10 cellular contexts compared by ENCODE assay signal in genomic region chr4:39814403-39815185, GRCh38.
DNase-seq lines count a peak whose midpoint lies in the region; ATAC-seq, FAIRE-seq and TF ChIP-seq lines count a peak whose summit lies in the region.
"Had no signal": no experiment of that assay in that cellular context is flagged by ENCODE, and none has a peak within 500 bp of the region (broad histone marks: within the 10 kb centered on the region; RNA-seq: fewer than 3 reads in every experiment).

No MANE protein-coding gene starts in this region.

- H2AFZ ChIP-seq in H1 (ENCODE audit: low read length), result no peak overlapping the region

- no peak overlapping the region; a peak in 1 of 7 replicates for H3K9ac ChIP-seq in H1 (replicated peaks in 1 of 4; ENCODE audit: extremely low read depth in 1 of 4, low read depth in 3 of 4, low read length in 3 of 4)

- H2BK15ac ChIP-seq in H1 (ENCODE audit: low read length), result 0 out of 2 replicates have a peak overlapping the region, but pooled peaks have one; percentile 48

- H3K27ac Mint-ChIP-seq in stimulated activated memory B cell treated with anti-CD40 and anti-IgM and Interleukin-4, amounts not matched to agents 10 μg/mL and 1 μg/mL and 100 μg/mL, for 72 hours, result peak overlapping the region; percentile 53

- no peak for ATAC-seq in stimulated activated memory B cell treated with anti-CD40 and anti-IgM and Interleukin-4, amounts not matched to agents 10 μg/mL and 1 μg/mL and 100 μg/mL, for 72 hours
- ATAC-seq in HG03442 (IDR thresholded peaks at IDR 0.05; ENCODE audit: unreplicated experiment), result no peak
- ATAC-seq: left colon had no signal

- H3K14ac ChIP-seq in H1 (ENCODE audit: insufficient read length), result no peak overlapping the region

- H3K23ac ChIP-seq in H1 (ENCODE audit: insufficient read length), result no peak overlapping the region

- H3K9me3 Mint-ChIP-seq in stimulated activated memory B cell treated with anti-CD40 and anti-IgM and Interleukin-4, amounts not matched to agents 10 μg/mL and 1 μg/mL and 100 μg/mL, for 72 hours, result peaks cover 22% of the 10 kb centered on the region

- H2BK12ac ChIP-seq in H1 (ENCODE audit: low read depth, low read length), result no peak overlapping the region

- 90% methylated on average over 7 of the region's 7 CpGs; no CpG with 5 or more reads in 1 of the 2 experiments for WGBS in H1 (ENCODE audit: extremely low coverage in 1 of 2, insufficient coverage in 1 of 2, insufficient read length in 1 of 2, insufficient replicate concordance in 2 of 2, low coverage in 1 of 2, low lambda C conversion rate in 2 of 2, missing lambda C conversion rate in 1 of 2), 2 experiments

- H2AK5ac ChIP-seq in H1 (ENCODE audit: low read depth, low read length), result 0 out of 2 replicates have a peak overlapping the region, but pooled peaks have one; percentile 29

- H3K27ac ChIP-seq in H1 (ENCODE audit: low read depth, low read length), result no peak overlapping the region
- H3K27ac ChIP-seq: C4-2B had no signal

- POLR2A ChIA-PET in H1 (lab: Charles Lee; ENCODE audit: partially characterized antibody), result no interaction called here

- peaks cover 21% of the 10 kb centered on the region; the same call in 1 of the 2 replicates for H3K23me2 ChIP-seq in H1 (ENCODE audit: low read depth, low read length)

- no peaks in the 10 kb centered on the region for H3K4me1 ChIP-seq in H1 (replicated peaks in 1 of 4; ENCODE audit: control insufficient read depth in 3 of 4, insufficient read depth in 4 of 4, low read length in 3 of 4)

- no peaks in the 10 kb centered on the region for H3K36me3 ChIP-seq in H1 (ENCODE audit: control insufficient read depth in 2 of 4, insufficient read depth in 4 of 4, low read length in 3 of 4)

- H3K27me3 Mint-ChIP-seq in stimulated activated memory B cell treated with anti-CD40 and anti-IgM and Interleukin-4, amounts not matched to agents 10 μg/mL and 1 μg/mL and 100 μg/mL, for 72 hours, result no peaks in the 10 kb centered on the region

- H3K4me1 Mint-ChIP-seq in stimulated activated memory B cell treated with anti-CD40 and anti-IgM and Interleukin-4, amounts not matched to agents 10 μg/mL and 1 μg/mL and 100 μg/mL, for 72 hours, result peaks cover 16% of the 10 kb centered on the region

- no peak overlapping the region for H2BK120ac ChIP-seq in H1 (replicated peaks; ENCODE audit: low read depth, low read length)

- no peak overlapping the region for H2BK20ac ChIP-seq in H1 (ENCODE audit: low read length)

- H4K5ac ChIP-seq in H1 (ENCODE audit: insufficient read length, low read depth, low read length), result no peak overlapping the region

- H4K91ac ChIP-seq in H1 (replicated peaks; ENCODE audit: insufficient read length, low read length), result no peak overlapping the region

- no peak for TF ChIP-seq RAD21 in H1 (IDR thresholded peaks at IDR 0.05 in 1 of 2, conservative IDR thresholded peaks at IDR 0.05 in 1 of 2; ENCODE audit: low read depth in 2 of 2, low read length in 2 of 2)

- no peak for FAIRE-seq in H1 (lab: Jason Lieb, UNC)

- H3K56ac ChIP-seq in H1 (replicated peaks; ENCODE audit: insufficient read length, low read depth, low read length), result peak overlapping the region; percentile 93

- no peaks in the 10 kb centered on the region for H3K79me2 ChIP-seq in H1 (ENCODE audit: control insufficient read depth in 1 of 2, insufficient read depth in 2 of 2, low read length in 2 of 2)

- CTCF ChIA-PET in H1 (lab: Charles Lee; ENCODE audit: partially characterized antibody), result interaction anchor here (1.2 kb wide), 1 partner anchor 83 kb away, joined by 4 read pairs; no protein-coding TSS in a partner anchor

- peak overlapping the region; percentile 59 for H3K4ac ChIP-seq in H1 (replicated peaks; ENCODE audit: insufficient read length, low read depth, low read length)

- TF ChIP-seq CTCF in H1 (IDR thresholded peaks at IDR 0.05; ENCODE audit: control extremely low read depth in 1 of 3, insufficient read depth in 1 of 3, low read depth in 1 of 3, low read length in 3 of 3), result no peak

- peaks cover 0 to 7% of the 10 kb centered on the region in 2 experiments for H4K20me1 ChIP-seq in H1 (replicated peaks in 1 of 2; ENCODE audit: control insufficient read depth in 1 of 2, insufficient read depth in 2 of 2, low read length in 2 of 2)

- H3K36me3 Mint-ChIP-seq in stimulated activated memory B cell treated with anti-CD40 and anti-IgM and Interleukin-4, amounts not matched to agents 10 μg/mL and 1 μg/mL and 100 μg/mL, for 72 hours, result peaks cover 5% of the 10 kb centered on the region

- no peak overlapping the region for H3K4me2 ChIP-seq in H1 (ENCODE audit: insufficient read depth in 1 of 2, low read depth in 2 of 2, low read length in 2 of 2)

- DNase-seq in activated effector memory CD4-positive, alpha-beta T cell treated with anti-CD3 and anti-CD28 coated beads, Interleukin-2, amount 50 U/mL, for 16 hours, result peak; percentile 64
- DNase-seq in activated effector memory CD4-positive, alpha-beta T cell treated with Interleukin-2 at 50 U/mL for 16 hours, result no peak
- DNase-seq in T-helper 1 cell (peak; percentile 5 to 28 (median 18)), H1 (ENCODE audit: low read depth in 1 of 2, low spot score in 2 of 2) (no peak), NCI-H748 (lab: John Stamatoyannopoulos, UW; ENCODE audit: unreplicated experiment) (no peak), NCI-H82 (lab: John Stamatoyannopoulos, UW) (no peak)
- DNase-seq: left colon had no signal

- no peak overlapping the region for H3K4me3 ChIP-seq in H1 (ENCODE audit: extremely low read depth in 1 of 4, insufficient read depth in 2 of 4, low read depth in 3 of 4, low read length in 4 of 4)

- H2BK5ac ChIP-seq in H1 (ENCODE audit: low read depth, low read length), result no peak overlapping the region

- TF ChIP-seq EP300 in H1 (IDR thresholded peaks at IDR 0.05; ENCODE audit: borderline replicate concordance in 1 of 2, low read depth in 2 of 2, low read length in 2 of 2), result no peak

- no peaks in the 10 kb centered on the region for H3K9me3 ChIP-seq in H1 (ENCODE audit: insufficient read depth in 2 of 2, low read depth in 1 of 2, low read length in 1 of 2)

- no peak overlapping the region for H4K8ac ChIP-seq in H1 (ENCODE audit: extremely low read depth, insufficient read depth, low read length)

- no peak for TF ChIP-seq POLR2A in H1 (IDR thresholded peaks at IDR 0.05; ENCODE audit: control extremely low read depth in 1 of 2, low read depth in 2 of 2, low read length in 2 of 2)

- no peaks in the 10 kb centered on the region for H3K27me3 ChIP-seq in H1 (replicated peaks in 1 of 4; ENCODE audit: control insufficient read depth in 3 of 4, extremely low read depth in 1 of 4, insufficient read depth in 3 of 4, low read length in 3 of 4)

- peak overlapping the region; percentile 12 for H3K4me3 Mint-ChIP-seq in stimulated activated memory B cell treated with anti-CD40 and anti-IgM and Interleukin-4, amounts not matched to agents 10 μg/mL and 1 μg/mL and 100 μg/mL, for 72 hours

- no peaks in the 10 kb centered on the region for H3K79me1 ChIP-seq in H1 (ENCODE audit: low read depth, low read length)

- H3K18ac ChIP-seq in H1 (ENCODE audit: extremely low read depth, low read length), result no peak overlapping the region

TF ChIP-seq in H1, 55 proteins besides CTCF, POLR2A, EP300 and RAD21:
- TF ChIP-seq PHF8 (conservative IDR thresholded peaks at IDR 0.05; ENCODE audit: low read depth, low read length), result no peak
- TF ChIP-seq SIRT6 (IDR thresholded peaks at IDR 0.05; ENCODE audit: low read length), result no peak
- TF ChIP-seq FOSL1 (IDR thresholded peaks at IDR 0.05; ENCODE audit: insufficient read depth, low read depth, low read length), result no peak
- no peak for TF ChIP-seq GABPA (IDR thresholded peaks at IDR 0.05; ENCODE audit: borderline replicate concordance, insufficient read depth, low read length)
- TF ChIP-seq RXRA (IDR thresholded peaks at IDR 0.05; ENCODE audit: insufficient read depth, low read depth, low read length), result no peak
- no peak for TF ChIP-seq JUND (IDR thresholded peaks at IDR 0.05; ENCODE audit: low read length)
- no peak for TF ChIP-seq SP1 (IDR thresholded peaks at IDR 0.05; ENCODE audit: low read depth, low read length)
- no peak for TF ChIP-seq POLR2AphosphoS5 (IDR thresholded peaks at IDR 0.05; ENCODE audit: low read depth, low read length)
- no peak for TF ChIP-seq ATF2 (IDR thresholded peaks at IDR 0.05; ENCODE audit: low read length)
- TF ChIP-seq CHD1 (IDR thresholded peaks at IDR 0.05; ENCODE audit: low read depth, low read length), result no peak
- TF ChIP-seq TEAD4 (IDR thresholded peaks at IDR 0.05; ENCODE audit: low read depth, low read length), result no peak
- TF ChIP-seq YY1 (IDR thresholded peaks at IDR 0.05; ENCODE audit: low read depth, low read length), result no peak
- no peak for TF ChIP-seq BCL11A (IDR thresholded peaks at IDR 0.05; ENCODE audit: low read depth in 2 of 2, low read length in 2 of 2)
- no peak for TF ChIP-seq POU5F1 (IDR thresholded peaks at IDR 0.05; ENCODE audit: low read depth, low read length)
- TF ChIP-seq BACH1 (IDR thresholded peaks at IDR 0.05; ENCODE audit: low read length), result no peak
- no peak for TF ChIP-seq NRF1 (IDR thresholded peaks at IDR 0.05; ENCODE audit: low read depth, low read length)
- no peak for TF ChIP-seq HDAC2 (IDR thresholded peaks at IDR 0.05; ENCODE audit: borderline replicate concordance in 1 of 2, low read depth in 2 of 2, low read length in 2 of 2)
- TF ChIP-seq CTBP2 (IDR thresholded peaks at IDR 0.05; ENCODE audit: borderline replicate concordance, insufficient read depth, insufficient read length, low read length), result no peak

Comparison
In these comparisons a context has a peak if more than half of its experiments do, and no peak if none do; other contexts are left out.
1. DNase-seq: peak in activated effector memory CD4-positive, alpha-beta T cell treated with anti-CD3 and anti-CD28 coated beads, Interleukin-2, amount 50 U/mL, for 16 hours (single experiment) and T-helper 1 cell (5 of 5); none in activated effector memory CD4-positive, alpha-beta T cell treated with Interleukin-2 at 50 U/mL for 16 hours (single experiment), H1 (0 of 2), NCI-H748 (single experiment) and NCI-H82 (single experiment).